In the genomic region with DNA sequence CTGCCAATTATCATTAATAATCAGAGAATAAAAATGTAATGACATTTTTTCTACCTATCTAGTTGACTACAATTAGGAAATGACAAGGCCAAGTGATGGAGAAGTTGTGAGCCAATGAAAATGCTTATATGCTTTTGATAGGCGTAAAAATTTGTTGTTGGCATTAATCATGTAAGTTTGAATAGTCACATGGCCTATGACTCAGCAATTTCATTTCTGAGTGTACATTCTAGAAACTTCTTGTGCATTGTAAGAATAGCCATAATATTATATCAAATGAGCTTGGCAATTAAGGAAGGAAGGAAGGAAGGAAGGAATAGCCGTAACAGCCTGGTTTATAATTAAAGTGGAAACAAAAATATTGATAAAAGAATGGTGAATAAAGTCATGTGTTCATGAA, we compare ENCODE assay signal across 30 cellular contexts.
"Had no signal": no experiment of that assay in that cellular context is flagged by ENCODE, and none has a peak within 500 bp of the region (broad histone marks: within the 10 kb centered on the region; RNA-seq: fewer than 3 reads in every experiment).

No MANE protein-coding gene starts in this region.

- FAIRE-seq: astrocyte, colon had no signal

- H3K27ac ChIP-seq: brain microvascular endothelial cell, epithelial cell of prostate had no signal

- H3K27me3 ChIP-seq: brain microvascular endothelial cell had no signal

- ATAC-seq: activated CD4-positive, CD25-positive, alpha-beta regulatory T cell treated with anti-CD3 and anti-CD28 coated beads, Interleukin-2, amount 50 U/mL, for 24 hours; activated CD8-positive, alpha-beta T cell treated with anti-CD3 and anti-CD28 coated beads for 36 hours; activated T-cell treated with anti-CD3 and anti-CD28 coated beads, Interleukin-2, amount 50 U/mL, for 4 hours; activated T-helper 17 cell treated with anti-CD3 and anti-CD28 coated beads, Interleukin-2, amount 50 U/mL, for 72 hours; effector memory CD8-positive, alpha-beta T cell; esophagus mucosa had no signal

- DNase-seq: activated B cell treated with CpG ODN at 0.5 μM for 24 hours; activated CD4-positive, alpha-beta T cell treated with anti-CD3 and anti-CD28 coated beads for 48 hours; activated CD4-positive, alpha-beta T cell treated with anti-CD3 and anti-CD28 coated beads, Interleukin-2, amount 50 U/mL, for 1 hour; activated CD4-positive, alpha-beta T cell treated with anti-CD3 and anti-CD28 coated beads, Interleukin-2, amount 50 U/mL, for 48 hours; activated CD8-positive, alpha-beta memory T cell treated with anti-CD3 and anti-CD28 coated beads for 24 hours; activated CD8-positive, alpha-beta T cell treated with anti-CD3 and anti-CD28 coated beads for 36 hours; activated effector memory CD4-positive, alpha-beta T cell treated with Interleukin-2 at 50 U/mL for 16 hours; activated gamma-delta T cell treated with Interleukin-2 at 50 U/mL for 16 hours; activated naive CD4-positive, alpha-beta T cell treated with anti-CD3 and anti-CD28 coated beads, Interleukin-2, amount 50 U/mL, for 16 hours; activated naive CD4-positive, alpha-beta T cell treated with Interleukin-2 at 50 U/mL for 16 hours; activated T-cell treated with anti-CD3 and anti-CD28 coated beads, Interleukin-2, amount 50 U/mL, for 4 hours; amniotic stem cell; anterior cingulate cortex; brain microvascular endothelial cell; caudate nucleus; cortex of kidney; dermis blood vessel endothelial cell; effector CD4-positive, alpha-beta T cell; effector memory CD8-positive, alpha-beta T cell; foreskin fibroblast; head of caudate nucleus; hippocampal formation; T1000; WERI-Rb-1 had no signal

- H3K36me3 ChIP-seq: brain microvascular endothelial cell, WERI-Rb-1 had no signal
